ENCODE assay signal across 8 cellular contexts in the genomic region with DNA sequence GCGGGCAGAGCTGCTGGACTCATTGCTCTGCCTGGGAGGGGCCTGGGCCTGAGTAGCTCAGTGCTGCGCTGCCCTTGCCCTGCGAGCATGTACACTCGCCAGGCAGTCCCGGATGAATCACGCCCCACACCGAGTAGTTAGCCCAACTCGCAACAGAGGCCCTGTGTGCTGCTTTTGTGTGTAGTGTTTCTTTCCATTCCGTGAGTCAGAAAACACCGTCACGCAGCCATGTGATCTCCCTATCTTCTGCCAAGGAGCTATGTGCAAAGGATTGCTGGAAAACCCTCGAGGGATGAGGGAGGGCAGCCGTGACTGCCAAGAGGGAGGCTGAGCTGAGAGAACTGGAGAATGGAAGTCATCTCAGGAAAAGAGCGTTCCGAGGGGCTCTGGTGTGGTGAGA. TPM values are rescaled to one million over a fixed set of nuclear protein-coding genes. Genes with fewer than 3 reads are reported as not detected.
A peak's percentile ranks its signal among the peaks of the same experiment; 100 is the strongest.
DNase-seq lines count a peak whose midpoint lies in the region; ATAC-seq and TF ChIP-seq lines count a peak whose summit lies in the region.

No MANE protein-coding gene starts in this region.

- TF ChIP-seq CTCF in AG04450 (IDR thresholded peaks at IDR 0.05; ENCODE audit: low read depth, low read length) (no peak), RWPE1 (conservative IDR thresholded peaks at IDR 0.05; ENCODE audit: low read depth) (no peak), fibroblast of pulmonary artery (IDR thresholded peaks at IDR 0.05; ENCODE audit: low read length, missing control alignments) (no peak)

- H3K36me3 Mint-ChIP-seq in activated naive CD4-positive, alpha-beta T cell treated with anti-CD3 and anti-CD28 coated beads, Interleukin-2, amount 10 ng/mL, durations not matched to agents 7 days and 5 days, result no peaks in the 10 kb centered on the region

- H3K27ac ChIP-seq in AG04450 (ENCODE audit: low read depth, low read length), result peak overlapping the region; percentile 91
- H3K27ac ChIP-seq in RWPE1, result peak overlapping the region; percentile 72

- peaks cover 5% of the 10 kb centered on the region for H3K27me3 ChIP-seq in AG04450 (ENCODE audit: control insufficient read depth, insufficient read depth, low read length)

- peak; percentile 96 for DNase-seq in AG04450 (ENCODE audit: low read depth, low spot score)
- DNase-seq in RWPE1 (ENCODE audit: low spot score), result peak; percentile 71
- peak; percentile 99 for DNase-seq in fibroblast of pulmonary artery (ENCODE audit: low read depth)
- DNase-seq in nucleus accumbens (lab: John Stamatoyannopoulos, UW), result peak in 55 of 56 donors; percentile 15 to 98 (median 81)
- no peak for DNase-seq in effector CD4-positive, alpha-beta T cell
- no peak for DNase-seq in NCI-H1436 treated with DMSO at 0.1 percent for 48 hours (lab: John Stamatoyannopoulos, UW)
- no peak for DNase-seq in activated naive CD4-positive, alpha-beta T cell treated with anti-CD3 and anti-CD28 coated beads, Interleukin-2, amount 10 ng/mL, durations not matched to agents 7 days and 5 days
- DNase-seq in stimulated activated naive CD8-positive, alpha-beta T cell treated with anti-CD3 and anti-CD28 coated beads, Interleukin-15, Interleukin-2, amounts not matched to agents 100 U/mL and 50 U/mL, for 24 hours, result no peak

- no peak for ATAC-seq in stimulated activated naive CD8-positive, alpha-beta T cell treated with anti-CD3 and anti-CD28 coated beads, Interleukin-15, Interleukin-2, amounts not matched to agents 100 U/mL and 50 U/mL, for 24 hours

- POLR2A ChIA-PET in AG04450 (lab: Yijun Ruan, JAX), result interaction anchor here (0.7 to 1.7 kb wide), 3 partner anchors 97 to 138 kb away, joined by 3 to 15 read pairs (median 4); partner anchors contain the start of gene ATF3
- POLR2A ChIA-PET in RWPE1 (lab: Yijun Ruan, JAX; ENCODE audit: low non-redundant PET), result no interaction called here

- H3K9me3 Mint-ChIP-seq in activated naive CD4-positive, alpha-beta T cell treated with anti-CD3 and anti-CD28 coated beads, Interleukin-2, amount 10 ng/mL, durations not matched to agents 7 days and 5 days, result no peaks in the 10 kb centered on the region

- CTCF ChIA-PET in AG04450 (lab: Charles Lee), result interaction anchor here (0.8 to 9.0 kb wide), 8 partner anchors 8 to 790 kb away, joined by 3 to 113 read pairs (median 4); no protein-coding TSS in a partner anchor
- CTCF ChIA-PET in RWPE1 (lab: Yijun Ruan, JAX), result interaction anchor here (0.7 to 1.0 kb wide), 4 partner anchors 14 to 400 kb away, joined by 3 to 8 read pairs (median 4); no protein-coding TSS in a partner anchor
- CTCF ChIA-PET in activated naive CD4-positive, alpha-beta T cell treated with anti-CD3 and anti-CD28 coated beads, Interleukin-2, amount 10 ng/mL, durations not matched to agents 7 days and 5 days (lab: Charles Lee), result interaction anchor here (1.6 kb wide), 1 partner anchor 13 kb away, joined by 13 read pairs; no protein-coding TSS in a partner anchor

- H3K4me1 Mint-ChIP-seq in activated naive CD4-positive, alpha-beta T cell treated with anti-CD3 and anti-CD28 coated beads, Interleukin-2, amount 10 ng/mL, durations not matched to agents 7 days and 5 days, result peaks cover 10% of the 10 kb centered on the region

- H3K9me3 ChIP-seq in AG04450 (ENCODE audit: control insufficient read depth, insufficient read depth, low read length), result no peaks in the 10 kb centered on the region

- H3K27me3 Mint-ChIP-seq in activated naive CD4-positive, alpha-beta T cell treated with anti-CD3 and anti-CD28 coated beads, Interleukin-2, amount 10 ng/mL, durations not matched to agents 7 days and 5 days, result peaks cover 29% of the 10 kb centered on the region

- H3K4me3 ChIP-seq in AG04450 (ENCODE audit: low read depth, low read length) (no peak overlapping the region), fibroblast of pulmonary artery (replicated peaks; ENCODE audit: low read depth, low read length) (no peak overlapping the region)

- no peak overlapping the region for H3K4me3 Mint-ChIP-seq in activated naive CD4-positive, alpha-beta T cell treated with anti-CD3 and anti-CD28 coated beads, Interleukin-2, amount 10 ng/mL, durations not matched to agents 7 days and 5 days

- H3K27ac Mint-ChIP-seq in activated naive CD4-positive, alpha-beta T cell treated with anti-CD3 and anti-CD28 coated beads, Interleukin-2, amount 10 ng/mL, durations not matched to agents 7 days and 5 days, result no peak overlapping the region

RNA-seq across cellular contexts. Expression of gene NENF, which starts 37.3 kb away (rescaled TPM):
- polyA plus RNA-seq in AG04450 (2011; rRNA removed), result 73.4 and 81.7 TPM in 2 replicates
- polyA minus RNA-seq in AG04450 (2011; rRNA and poly(A)+ RNA removed), result 17.2 and 22.2 TPM in 2 replicates

RNA-seq across cellular contexts. Expression of gene PACC1, which starts 55.4 kb away (rescaled TPM):
- 10.6 and 12.6 TPM in 2 replicates for polyA plus RNA-seq in AG04450 (2011; rRNA removed)
- polyA minus RNA-seq in AG04450 (2011; rRNA and poly(A)+ RNA removed), result 13.5 and 22.7 TPM in 2 replicates

Comparison
In these comparisons a context has a peak if more than half of its experiments do, and no peak if none do; other contexts are left out.
1. DNase-seq: peak in AG04450 (single experiment), RWPE1 (single experiment), fibroblast of pulmonary artery (single experiment) and nucleus accumbens (55 of 56); none in effector CD4-positive, alpha-beta T cell (single experiment), NCI-H1436 treated with DMSO at 0.1 percent for 48 hours (single experiment), activated naive CD4-positive, alpha-beta T cell treated with anti-CD3 and anti-CD28 coated beads, Interleukin-2, amount 10 ng/mL, durations not matched to agents 7 days and 5 days (single experiment) and stimulated activated naive CD8-positive, alpha-beta T cell treated with anti-CD3 and anti-CD28 coated beads, Interleukin-15, Interleukin-2, amounts not matched to agents 100 U/mL and 50 U/mL, for 24 hours (single experiment).